8 cellular contexts compared by ENCODE assay signal in the genomic region with DNA sequence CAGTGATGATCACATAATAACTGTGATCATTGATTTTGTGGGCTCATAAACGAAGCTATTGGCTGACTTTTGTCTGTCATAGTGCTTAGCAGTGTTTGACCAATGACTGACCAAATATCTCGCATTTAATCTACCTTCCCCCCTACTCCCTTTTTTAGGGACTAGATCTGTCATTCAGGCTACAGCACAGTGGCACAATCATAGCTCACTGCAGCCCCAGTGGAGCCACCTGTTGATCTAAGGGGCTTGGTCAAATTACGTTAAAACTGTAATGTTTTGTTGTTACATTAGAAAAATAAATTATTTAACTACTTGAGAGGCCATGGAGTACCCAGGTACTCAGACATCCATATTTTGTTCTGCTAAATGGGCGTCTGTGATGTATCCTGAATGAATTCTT. TPM values are rescaled to one million over a fixed set of nuclear protein-coding genes. Genes with fewer than 3 reads are reported as not detected.
DNase-seq lines count a peak whose midpoint lies in the region; TF ChIP-seq lines count a peak whose summit lies in the region.

No MANE protein-coding gene starts in this region.

- no peaks in the 10 kb centered on the region for H3K27me3 ChIP-seq in hepatocyte
- H3K27me3 ChIP-seq in suprapubic skin: no peaks in the 10 kb centered on the region

- no peaks in the 10 kb centered on the region for H3K9me3 ChIP-seq in hepatocyte (ENCODE audit: low read depth)
- H3K9me3 ChIP-seq in suprapubic skin: no peaks in the 10 kb centered on the region

- H2AFZ ChIP-seq in hepatocyte: no peak overlapping the region

- no peaks in the 10 kb centered on the region for H4K20me1 ChIP-seq in hepatocyte (ENCODE audit: insufficient read depth, poor library complexity, severe bottlenecking)

- H3K9me3 Mint-ChIP-seq in activated T-cell treated with anti-CD3 and anti-CD28 coated beads, Interleukin-2, amount 50 U/mL, for 24 hours: no peaks in the 10 kb centered on the region
- H3K9me3 Mint-ChIP-seq in T-helper 2 cell treated with Interferon-gamma antibody and Interleukin-4, amounts not matched to agents 5 μg/mL and 100 μg/mL, for 36 hours: no peaks in the 10 kb centered on the region

- H3K27me3 Mint-ChIP-seq in activated T-cell treated with anti-CD3 and anti-CD28 coated beads, Interleukin-2, amount 50 U/mL, for 24 hours: no peaks in the 10 kb centered on the region
- H3K27me3 Mint-ChIP-seq in T-helper 2 cell treated with Interferon-gamma antibody and Interleukin-4, amounts not matched to agents 5 μg/mL and 100 μg/mL, for 36 hours (ENCODE audit: low read depth): peaks cover 4% of the 10 kb centered on the region

- H3K79me2 ChIP-seq in hepatocyte: peaks cover 45% of the 10 kb centered on the region

- no peak for TF ChIP-seq POLR2A in suprapubic skin (IDR thresholded peaks at IDR 0.05)

- H3K36me3 Mint-ChIP-seq in activated T-cell treated with anti-CD3 and anti-CD28 coated beads, Interleukin-2, amount 50 U/mL, for 24 hours (ENCODE audit: low read depth): peaks cover 6% of the 10 kb centered on the region
- H3K36me3 Mint-ChIP-seq in T-helper 2 cell treated with Interferon-gamma antibody and Interleukin-4, amounts not matched to agents 5 μg/mL and 100 μg/mL, for 36 hours (ENCODE audit: low read depth): no peaks in the 10 kb centered on the region

- H3K36me3 ChIP-seq in hepatocyte (replicated peaks; ENCODE audit: insufficient read depth, low read depth): no peaks in the 10 kb centered on the region
- H3K36me3 ChIP-seq in suprapubic skin: no peaks in the 10 kb centered on the region

- TF ChIP-seq EP300 in suprapubic skin (IDR thresholded peaks at IDR 0.05): no peak

- 44% methylated on average over 4 of the region's 4 CpGs for WGBS in hepatocyte (ENCODE audit: low lambda C conversion rate, missing lambda C conversion rate)
- WGBS in suprapubic skin: 48% methylated on average over 4 of the region's 4 CpGs

- TF ChIP-seq CTCF in hepatocyte (IDR thresholded peaks at IDR 0.05; ENCODE audit: poor library complexity) (no peak), suprapubic skin (IDR thresholded peaks at IDR 0.05) (no peak)

- no peak for DNase-seq in activated T-cell treated with anti-CD3 and anti-CD28 coated beads, Interleukin-2, amount 50 U/mL, for 24 hours
- DNase-seq in activated T-cell treated with anti-CD3 and anti-CD28 coated beads for 4 hours: no peak
- no peak for DNase-seq in T-helper 2 cell treated with Interferon-gamma antibody and Interleukin-4, amounts not matched to agents 5 μg/mL and 100 μg/mL, for 36 hours (ENCODE audit: low spot score)
- DNase-seq in hepatocyte (ENCODE audit: low spot score): no peak
- DNase-seq in suprapubic skin (ENCODE audit: low spot score in 2 of 2): no peak
- no peak for DNase-seq in T1000 (lab: John Stamatoyannopoulos, UW)
- DNase-seq in NCI-H345 (lab: John Stamatoyannopoulos, UW): no peak
- DNase-seq in activated effector memory CD4-positive, alpha-beta T cell treated with Interleukin-2 at 50 U/mL for 16 hours: no peak

- peak overlapping the region; percentile 85 for H3K4me3 Mint-ChIP-seq in activated T-cell treated with anti-CD3 and anti-CD28 coated beads, Interleukin-2, amount 50 U/mL, for 24 hours
- H3K4me3 Mint-ChIP-seq in T-helper 2 cell treated with Interferon-gamma antibody and Interleukin-4, amounts not matched to agents 5 μg/mL and 100 μg/mL, for 36 hours: peak overlapping the region; percentile 87

- peak overlapping the region; percentile 97 for H3K27ac Mint-ChIP-seq in activated T-cell treated with anti-CD3 and anti-CD28 coated beads, Interleukin-2, amount 50 U/mL, for 24 hours
- peak overlapping the region; percentile 93 for H3K27ac Mint-ChIP-seq in T-helper 2 cell treated with Interferon-gamma antibody and Interleukin-4, amounts not matched to agents 5 μg/mL and 100 μg/mL, for 36 hours

- H3K4me2 ChIP-seq in hepatocyte: peak overlapping the region; percentile 75

- H3K9me2 ChIP-seq in hepatocyte (replicated peaks; ENCODE audit: insufficient read depth): no peaks in the 10 kb centered on the region

- H3K27ac ChIP-seq in hepatocyte: peak overlapping the region; percentile 100
- peak overlapping the region; percentile 97 for H3K27ac ChIP-seq in suprapubic skin

- H3K4me3 ChIP-seq in hepatocyte (peak overlapping the region; percentile 48), suprapubic skin (peak overlapping the region; percentile 63)

- H3K4me1 ChIP-seq in hepatocyte (ENCODE audit: insufficient read depth) (no peaks in the 10 kb centered on the region), suprapubic skin (peaks cover 12% of the 10 kb centered on the region)

- peaks cover 27% of the 10 kb centered on the region for H3K4me1 Mint-ChIP-seq in activated T-cell treated with anti-CD3 and anti-CD28 coated beads, Interleukin-2, amount 50 U/mL, for 24 hours (ENCODE audit: low read depth)
- peaks cover 18% of the 10 kb centered on the region for H3K4me1 Mint-ChIP-seq in T-helper 2 cell treated with Interferon-gamma antibody and Interleukin-4, amounts not matched to agents 5 μg/mL and 100 μg/mL, for 36 hours (ENCODE audit: low read depth)

RNA-seq across cellular contexts. Expression of gene FUNDC2, which starts 1.5 kb away (rescaled TPM):
- 57.7 and 65.7 TPM in 2 replicates for total RNA-seq in hepatocyte
- polyA plus RNA-seq in hepatocyte: 87.5 and 103 TPM in 2 replicates
- 10 to 100 TPM; 22.9 to 37.9 (median 28.6) TPM for total RNA-seq in suprapubic skin

RNA-seq across cellular contexts. Expression of gene F8, which starts 5.7 kb away (rescaled TPM):
- total RNA-seq in hepatocyte (1.4 and 2.1 TPM in 2 replicates), suprapubic skin (10 to 100 TPM in 1 of 4 donors, 1 to 10 TPM in 3; 5.1 to 15.0 (median 6.7) TPM)
- 0.92 and 1.7 TPM in 2 replicates for polyA plus RNA-seq in hepatocyte

RNA-seq across cellular contexts. Expression of gene CMC4, which starts 42.7 kb away (rescaled TPM):
- total RNA-seq in hepatocyte: 10.8 and 14.2 TPM in 2 replicates
- polyA plus RNA-seq in hepatocyte: 16.3 and 18.4 TPM in 2 replicates
- total RNA-seq in suprapubic skin: 10 to 100 TPM; 14.4 to 22.8 (median 17.3) TPM

RNA-seq across cellular contexts. Expression of gene MTCP1, which starts 42.7 kb away (rescaled TPM):
- total RNA-seq in hepatocyte (0.32 and 1.7 TPM in 2 replicates), suprapubic skin (1 to 10 TPM; 1.6 to 2.3 (median 1.9) TPM)
- polyA plus RNA-seq in hepatocyte: 13.2 TPM in 2 replicates

RNA-seq across cellular contexts. Expression of gene BRCC3, which starts 43.1 kb away (rescaled TPM):
- total RNA-seq in hepatocyte: 13.4 and 19.8 TPM in 2 replicates
- 21.5 and 27.2 TPM in 2 replicates for polyA plus RNA-seq in hepatocyte
- 10 to 100 TPM in 3 of 4 donors, 1 to 10 TPM in 1; 8.8 to 16.2 (median 10.4) TPM for total RNA-seq in suprapubic skin
